In the genomic region with DNA sequence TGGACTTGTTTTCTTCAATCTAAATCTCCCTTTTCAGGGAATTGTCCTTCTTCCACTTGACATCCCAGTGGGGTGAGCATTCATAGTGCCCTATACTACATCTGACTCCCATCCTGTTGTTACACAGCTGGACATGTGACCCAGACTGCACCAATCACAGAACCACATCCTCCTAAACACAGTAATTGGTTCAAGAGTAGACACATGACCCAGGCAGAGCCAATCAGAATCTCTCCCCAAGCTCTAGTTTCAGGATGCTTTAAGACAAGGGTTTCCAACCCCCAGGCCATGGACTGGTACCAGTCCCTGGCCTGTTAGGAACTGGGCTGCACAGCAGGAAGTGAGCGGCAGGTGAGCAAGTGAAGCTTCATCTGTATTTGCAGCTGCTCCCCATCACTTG, we compare ENCODE assay signal across 13 cellular contexts. TPM values are rescaled to one million over a fixed set of nuclear protein-coding genes. Genes with fewer than 3 reads are reported as not detected.
DNase-seq lines count a peak whose midpoint lies in the region; ATAC-seq, FAIRE-seq and TF ChIP-seq lines count a peak whose summit lies in the region.
"Had no signal": no experiment of that assay in that cellular context is flagged by ENCODE, and none has a peak within 500 bp of the region (broad histone marks: within the 10 kb centered on the region; RNA-seq: fewer than 3 reads in every experiment).

No MANE protein-coding gene starts in this region.

- peaks cover 19% of the 10 kb centered on the region for H3K4me1 Mint-ChIP-seq in activated naive CD4-positive, alpha-beta T cell treated with anti-CD3 and anti-CD28 coated beads, Interleukin-2, amount 10 ng/mL, durations not matched to agents 7 days and 5 days
- H3K4me1 Mint-ChIP-seq in stimulated activated naive B cell treated with anti-CD40 and anti-IgM and Interleukin-4, amounts not matched to agents 10 μg/mL and 1 μg/mL and 100 μg/mL, for 72 hours, result peaks cover 11 to 12% of the 10 kb centered on the region in 2 donors

- peaks cover 2% of the 10 kb centered on the region; the same call in 1 of the 3 replicates for H3K79me2 ChIP-seq in K562 (ENCODE audit: control insufficient read depth, insufficient read depth, low read length)

- peaks cover 6 to 19% of the 10 kb centered on the region in 2 experiments; a peak in 3 of 5 replicates for H3K4me1 ChIP-seq in K562 (replicated peaks in 1 of 2; ENCODE audit: control insufficient read depth in 2 of 2, insufficient read depth in 2 of 2, low read length in 2 of 2)
- H3K4me1 ChIP-seq in left lung, result peaks cover 0 to 3% of the 10 kb centered on the region in 2 donors

- no peaks in the 10 kb centered on the region for H3K9me3 Mint-ChIP-seq in activated naive CD4-positive, alpha-beta T cell treated with anti-CD3 and anti-CD28 coated beads, Interleukin-2, amount 10 ng/mL, durations not matched to agents 7 days and 5 days
- peaks cover 3% of the 10 kb centered on the region in 2 donors for H3K9me3 Mint-ChIP-seq in stimulated activated naive B cell treated with anti-CD40 and anti-IgM and Interleukin-4, amounts not matched to agents 10 μg/mL and 1 μg/mL and 100 μg/mL, for 72 hours
- H3K9me3 Mint-ChIP-seq: CD4-positive, CD25-positive, alpha-beta regulatory T cell had no signal

- ATAC-seq in K562 (peak; percentile 80), left lung (no peak), HG02588 (IDR thresholded peaks at IDR 0.05; ENCODE audit: unreplicated experiment) (no peak)
- ATAC-seq in stimulated activated naive B cell treated with anti-CD40 and anti-IgM and Interleukin-4, amounts not matched to agents 10 μg/mL and 1 μg/mL and 100 μg/mL, for 72 hours (replicated peaks), result peak; percentile 50 to 57

- POLR2A ChIA-PET in K562 (lab: Yijun Ruan, JAX), result interaction anchor here (0.9 to 1.0 kb wide), 2 partner anchors 11 to 26 kb away, joined by 3 read pairs; no protein-coding TSS in a partner anchor

- H3K27ac Mint-ChIP-seq in activated naive CD4-positive, alpha-beta T cell treated with anti-CD3 and anti-CD28 coated beads, Interleukin-2, amount 10 ng/mL, durations not matched to agents 7 days and 5 days, result no peak overlapping the region
- no peak overlapping the region for H3K27ac Mint-ChIP-seq in stimulated activated naive B cell treated with anti-CD40 and anti-IgM and Interleukin-4, amounts not matched to agents 10 μg/mL and 1 μg/mL and 100 μg/mL, for 72 hours
- H3K27ac Mint-ChIP-seq: CD4-positive, CD25-positive, alpha-beta regulatory T cell had no signal

- H3K4me2 ChIP-seq in K562 (ENCODE audit: insufficient read depth, low read length), result no peak overlapping the region; the same call in 1 of the 2 replicates

- no peaks in the 10 kb centered on the region for H3K9me1 ChIP-seq in K562 (ENCODE audit: control insufficient read depth, insufficient read depth, low read length)

- TF ChIP-seq RAD21 in K562 (CRISPR knock-in tag; conservative IDR thresholded peaks at IDR 0.05 in 1 of 2, IDR thresholded peaks at IDR 0.05 in 1 of 2), result no peak

- FAIRE-seq in K562 (lab: Jason Lieb, UNC), result peak; percentile 86
- FAIRE-seq: islet of Langerhans had no signal

- H3K36me3 Mint-ChIP-seq in activated naive CD4-positive, alpha-beta T cell treated with anti-CD3 and anti-CD28 coated beads, Interleukin-2, amount 10 ng/mL, durations not matched to agents 7 days and 5 days, result no peaks in the 10 kb centered on the region
- H3K36me3 Mint-ChIP-seq in stimulated activated naive B cell treated with anti-CD40 and anti-IgM and Interleukin-4, amounts not matched to agents 10 μg/mL and 1 μg/mL and 100 μg/mL, for 72 hours, result no peaks in the 10 kb centered on the region
- H3K36me3 Mint-ChIP-seq: CD4-positive, CD25-positive, alpha-beta regulatory T cell had no signal

- peaks cover 3 to 4% of the 10 kb centered on the region in 2 experiments; a peak in 3 of 5 replicates for H3K27me3 ChIP-seq in K562 (ENCODE audit: control insufficient read depth in 2 of 2, insufficient read depth in 2 of 2, low read length in 2 of 2)
- H3K27me3 ChIP-seq in left lung, result no peaks in the 10 kb centered on the region
- H3K27me3 ChIP-seq: thyroid gland had no signal

- TF ChIP-seq EP300 in K562 (IDR thresholded peaks at IDR 0.05; ENCODE audit: low read length), result no peak

- H3K4me3 Mint-ChIP-seq in activated naive CD4-positive, alpha-beta T cell treated with anti-CD3 and anti-CD28 coated beads, Interleukin-2, amount 10 ng/mL, durations not matched to agents 7 days and 5 days, result no peak overlapping the region
- H3K4me3 Mint-ChIP-seq in stimulated activated naive B cell treated with anti-CD40 and anti-IgM and Interleukin-4, amounts not matched to agents 10 μg/mL and 1 μg/mL and 100 μg/mL, for 72 hours, result no peak overlapping the region

- H3K27me3 Mint-ChIP-seq in activated naive CD4-positive, alpha-beta T cell treated with anti-CD3 and anti-CD28 coated beads, Interleukin-2, amount 10 ng/mL, durations not matched to agents 7 days and 5 days, result peaks cover 24% of the 10 kb centered on the region
- H3K27me3 Mint-ChIP-seq in stimulated activated naive B cell treated with anti-CD40 and anti-IgM and Interleukin-4, amounts not matched to agents 10 μg/mL and 1 μg/mL and 100 μg/mL, for 72 hours, result peaks cover 0 to 5% of the 10 kb centered on the region in 2 donors
- H3K27me3 Mint-ChIP-seq: CD4-positive, CD25-positive, alpha-beta regulatory T cell had no signal

- no peak for TF ChIP-seq POLR2A in K562 (conservative IDR thresholded peaks at IDR 0.05)

- WGBS in K562 (ENCODE audit: insufficient coverage, low coverage, missing lambda C conversion rate), result 100% methylated on average over 1 of the region's 1 CpG

- peak overlapping the region; percentile 69 for H2AFZ ChIP-seq in K562 (ENCODE audit: low read depth, low read length)

- no peak overlapping the region for H3K4me3 ChIP-seq in K562
- H3K4me3 ChIP-seq in left lung, result no peak overlapping the region
- H3K4me3 ChIP-seq: skin epidermis, thyroid gland had no signal

- no peak for TF ChIP-seq CTCF in K562 (IDR thresholded peaks at IDR 0.05 in 2 of 3, conservative IDR thresholded peaks at IDR 0.05 in 1 of 3; ENCODE audit: insufficient read depth in 2 of 3, low read depth in 1 of 3, low read length in 3 of 3)
- no peak for TF ChIP-seq CTCF in left lung (IDR thresholded peaks at IDR 0.05)

- H3K9ac ChIP-seq in K562 (ENCODE audit: insufficient read depth in 1 of 2, low read depth in 2 of 2, low read length in 2 of 2), result no peak overlapping the region

- H3K9me3 ChIP-seq in K562 (replicated peaks; ENCODE audit: control insufficient read depth, insufficient read depth, low read depth, low read length) (no peaks in the 10 kb centered on the region), left lung (no peaks in the 10 kb centered on the region)
- H3K9me3 ChIP-seq: thyroid gland had no signal

- no peaks in the 10 kb centered on the region for H4K20me1 ChIP-seq in K562 (replicated peaks; ENCODE audit: control insufficient read depth, insufficient read depth, low read length)

- peak; percentile 46 for DNase-seq in activated naive CD4-positive, alpha-beta T cell treated with anti-CD3 and anti-CD28 coated beads, Interleukin-2, amount 10 ng/mL, durations not matched to agents 7 days and 5 days
- no peak for DNase-seq in activated naive CD4-positive, alpha-beta T cell (lab: John Stamatoyannopoulos, UW)
- DNase-seq in NCI-H510A (lab: John Stamatoyannopoulos, UW) (peak; percentile 41), K562 (ENCODE audit: extremely low read depth in 1 of 4, low spot score in 3 of 4) (peak; percentile 51 to 81 (median 57)), left lung (no peak), SIG-M5 (lab: John Stamatoyannopoulos, UW) (no peak)
- DNase-seq in stimulated activated naive B cell treated with anti-CD40 and anti-IgM and Interleukin-4, amounts not matched to agents 10 μg/mL and 1 μg/mL and 100 μg/mL, for 72 hours, result no peak
- DNase-seq: NCI-H774, thyroid gland had no signal

- CTCF ChIA-PET in activated naive CD4-positive, alpha-beta T cell treated with anti-CD3 and anti-CD28 coated beads, Interleukin-2, amount 10 ng/mL, durations not matched to agents 7 days and 5 days (lab: Charles Lee), result no interaction called here
- CTCF ChIA-PET in K562 (lab: Yijun Ruan, JAX; ENCODE audit: low intra/inter-chr PET ratio), result no interaction called here

- H3K36me3 ChIP-seq in K562 (ENCODE audit: control insufficient read depth, insufficient read depth, low read length) (no peaks in the 10 kb centered on the region), left lung (peaks cover 0 to 8% of the 10 kb centered on the region in 2 donors)
- H3K36me3 ChIP-seq: thyroid gland had no signal

- intact Hi-C loops in K562 (cut with micrococcal nuclease), result no loop called here
- intact Hi-C loops in left lung (cut with DNase I), result no loop called here

- H3K27ac ChIP-seq in K562 (ENCODE audit: extremely low read depth, low read depth, low read length) (no peak overlapping the region), left lung (no peak overlapping the region)

- BruUV-seq in K562 (replicated peaks; lab: Mats Ljungman, UMichigan), result no TSS peak

- in situ Hi-C loops in K562 (cut with MboI), result no loop called here

RNA-seq across cellular contexts. Expression of gene DDOST, which starts 5.6 kb away (rescaled TPM):
- 175 and 296 TPM in 2 replicates for total RNA-seq in K562 (2011; cell fraction: chromatin; rRNA removed; ENCODE audit: low replicate concordance)
- 446 and 467 TPM in 2 replicates for total RNA-seq in K562 (2011; cell fraction: nucleolus; rRNA removed)
- 312 and 382 TPM in 2 replicates for total RNA-seq in K562 (2011; cell fraction: nucleoplasm; rRNA removed)
- total RNA-seq in K562 (2014; rRNA removed), result 209 and 254 TPM in 2 replicates
- 148 and 173 TPM in 2 replicates for total RNA-seq in K562 (2014; rRNA removed; fragmentation: Illumina TruSeq; extraction: Trizol)
- 240 and 241 TPM in 2 replicates for total RNA-seq in K562 (2015; rRNA removed; fragmentation: Illumina TruSeq; extraction: Trizol)
- total RNA-seq in K562 (2021), result 204 and 214 TPM in 2 replicates
- 260 and 287 TPM in 2 replicates for polyA plus RNA-seq in K562 (2011; rRNA removed)
- polyA plus RNA-seq in K562 (2011; cell fraction: cytosol; rRNA removed), result 342 and 406 TPM in 2 replicates
- 69.7 and 99.0 TPM in 2 replicates for polyA plus RNA-seq in K562 (2011; cell fraction: nucleus; rRNA removed)
- polyA plus RNA-seq in K562 (2012), result 227 and 356 TPM in 2 replicates
- polyA plus RNA-seq in K562 (2014; fragmentation: Illumina TruSeq; extraction: Trizol), result 255 and 267 TPM in 2 replicates
- polyA plus RNA-seq in K562 (2014; fragmentation: Nextera tagmentation; extraction: Ambion mirVana), result 100 to 1,000 TPM; 185 to 306 TPM
- 222 and 268 TPM in 2 replicates for polyA plus RNA-seq in K562 (2014; rRNA removed)
- 217 and 219 TPM in 2 replicates for polyA minus RNA-seq in K562 (2011; rRNA and poly(A)+ RNA removed)
- polyA minus RNA-seq in K562 (2011; cell fraction: cytosol; rRNA and poly(A)+ RNA removed), result 93.0 and 124 TPM in 2 replicates
- 35.7 and 64.2 TPM in 2 replicates for polyA minus RNA-seq in K562 (2011; cell fraction: nucleus; rRNA and poly(A)+ RNA removed)
- total RNA-seq in left lung, result 100 to 1,000 TPM; 211 to 246 TPM

RNA-seq across cellular contexts. Expression of gene PINK1, which starts 33.5 kb away (rescaled TPM):
- 7.4 and 10.6 TPM in 2 replicates for total RNA-seq in K562 (2011; cell fraction: chromatin; rRNA removed; ENCODE audit: low replicate concordance)
- 5.8 and 8.2 TPM in 2 replicates for total RNA-seq in K562 (2011; cell fraction: nucleolus; rRNA removed)
- total RNA-seq in K562 (2011; cell fraction: nucleoplasm; rRNA removed), result 7.4 and 8.1 TPM in 2 replicates
- total RNA-seq in K562 (2014; rRNA removed) (11.3 and 12.9 TPM in 2 replicates), K562 (2014; rRNA removed; fragmentation: Illumina TruSeq; extraction: Trizol) (5.7 and 6.2 TPM in 2 replicates), K562 (2015; rRNA removed; fragmentation: Illumina TruSeq; extraction: Trizol) (5.9 and 6.5 TPM in 2 replicates), K562 (2021) (9.3 and 9.5 TPM in 2 replicates), left lung (10 to 100 TPM; 39.1 to 56.3 TPM)
- polyA plus RNA-seq in K562 (2011; rRNA removed) (6.8 and 9.3 TPM in 2 replicates), K562 (2014; fragmentation: Illumina TruSeq; extraction: Trizol) (7.6 and 9.9 TPM in 2 replicates), K562 (2014; fragmentation: Nextera tagmentation; extraction: Ambion mirVana) (1 to 10 TPM; 1.5 to 2.2 TPM), K562 (2014; rRNA removed) (10.2 and 10.5 TPM in 2 replicates)
- 8.0 and 11.3 TPM in 2 replicates for polyA plus RNA-seq in K562 (2011; cell fraction: cytosol; rRNA removed)
- 5.3 and 5.6 TPM in 2 replicates for polyA plus RNA-seq in K562 (2011; cell fraction: nucleus; rRNA removed)
- polyA plus RNA-seq in K562 (2012), result 9.1 and 27.2 TPM in 2 replicates
- 4.9 TPM in 2 replicates for polyA minus RNA-seq in K562 (2011; rRNA and poly(A)+ RNA removed)
- polyA minus RNA-seq in K562 (2011; cell fraction: cytosol; rRNA and poly(A)+ RNA removed), result 3.1 and 4.2 TPM in 2 replicates
- polyA minus RNA-seq in K562 (2011; cell fraction: nucleus; rRNA and poly(A)+ RNA removed), result 1.5 and 2.2 TPM in 2 replicates

RNA-seq across cellular contexts. Expression of gene KIF17, which starts 51.0 kb away (rescaled TPM):
- 0.69 TPM in 1 of 2 replicates, not detected in the other for total RNA-seq in K562 (2011; cell fraction: chromatin; rRNA removed; ENCODE audit: low replicate concordance)
- 0.50 and 0.66 TPM in 2 replicates for total RNA-seq in K562 (2011; cell fraction: nucleolus; rRNA removed)
- 0.22 TPM in 1 of 2 replicates, not detected in the other for total RNA-seq in K562 (2011; cell fraction: nucleoplasm; rRNA removed)
- total RNA-seq in K562 (2014; rRNA removed) (0.12 TPM in 1 of 2 replicates, not detected in the other), K562 (2014; rRNA removed; fragmentation: Illumina TruSeq; extraction: Trizol) (not detected in 2 replicates), K562 (2015; rRNA removed; fragmentation: Illumina TruSeq; extraction: Trizol) (not detected in 2 replicates), K562 (2021) (0.11 and 0.47 TPM in 2 replicates), left lung (1 to 10 TPM; 4.1 to 4.5 TPM)
- polyA plus RNA-seq in K562 (2011; rRNA removed) (0.08 and 0.10 TPM in 2 replicates), K562 (2014; fragmentation: Illumina TruSeq; extraction: Trizol) (0.04 TPM in 1 of 2 replicates, not detected in the other), K562 (2014; fragmentation: Nextera tagmentation; extraction: Ambion mirVana) (under 1 TPM in 1 of 2 experiments, not detected in 1; 0.04 TPM), K562 (2014; rRNA removed) (0.27 TPM in 1 of 2 replicates, not detected in the other)
- polyA plus RNA-seq in K562 (2011; cell fraction: cytosol; rRNA removed), result 0.06 and 0.31 TPM in 2 replicates
- polyA plus RNA-seq in K562 (2011; cell fraction: nucleus; rRNA removed), result 0.17 and 0.50 TPM in 2 replicates
- 0.10 and 0.28 TPM in 2 replicates for polyA plus RNA-seq in K562 (2012)
- polyA minus RNA-seq in K562 (2011; rRNA and poly(A)+ RNA removed), result 0.36 and 0.46 TPM in 2 replicates
- 0.29 TPM in 1 of 2 replicates, not detected in the other for polyA minus RNA-seq in K562 (2011; cell fraction: cytosol; rRNA and poly(A)+ RNA removed)
- 0.11 and 0.27 TPM in 2 replicates for polyA minus RNA-seq in K562 (2011; cell fraction: nucleus; rRNA and poly(A)+ RNA removed)
- total RNA-seq: CD4-positive, CD25-positive, alpha-beta regulatory T cell had no signal
- polyA plus RNA-seq: CD4-positive, CD25-positive, alpha-beta regulatory T cell had no signal

Comparison
In these comparisons a context has a peak if more than half of its experiments do, and no peak if none do; other contexts are left out.
1. DNase-seq: peak in activated naive CD4-positive, alpha-beta T cell treated with anti-CD3 and anti-CD28 coated beads, Interleukin-2, amount 10 ng/mL, durations not matched to agents 7 days and 5 days (single experiment), NCI-H510A (single experiment) and K562 (4 of 4); none in activated naive CD4-positive, alpha-beta T cell (0 of 4), stimulated activated naive B cell treated with anti-CD40 and anti-IgM and Interleukin-4, amounts not matched to agents 10 μg/mL and 1 μg/mL and 100 μg/mL, for 72 hours (single experiment), left lung (0 of 2) and SIG-M5 (single experiment).
2. ATAC-seq: peak in K562 (single experiment) and stimulated activated naive B cell treated with anti-CD40 and anti-IgM and Interleukin-4, amounts not matched to agents 10 μg/mL and 1 μg/mL and 100 μg/mL, for 72 hours (2 of 2); none in left lung (single experiment) and HG02588 (single experiment).